ENCODE assay signal across 13 cellular contexts in genomic region chr17:9465216-9465921, GRCh38.
DNase-seq lines count a peak whose midpoint lies in the region; ATAC-seq, FAIRE-seq and TF ChIP-seq lines count a peak whose summit lies in the region.
"Had no signal": no experiment of that assay in that cellular context is flagged by ENCODE, and none has a peak within 500 bp of the region (broad histone marks: within the 10 kb centered on the region; RNA-seq: fewer than 3 reads in every experiment).

No MANE protein-coding gene starts in this region.

- no peak overlapping the region for H2AK5ac ChIP-seq in mesenchymal stem cell (ENCODE audit: low read length, severe bottlenecking)

- no peak overlapping the region for H2BK5ac ChIP-seq in mesenchymal stem cell (ENCODE audit: low read depth, low read length, poor library complexity, severe bottlenecking)

- H4K20me1 ChIP-seq in endothelial cell of umbilical vein (replicated peaks; ENCODE audit: control insufficient read depth, extremely low read depth, insufficient read depth, low read length), result no peaks in the 10 kb centered on the region

- TF ChIP-seq CTCF in AG09309 (IDR thresholded peaks at IDR 0.05; ENCODE audit: control insufficient read depth, insufficient read depth, low read depth, low read length, missing control alignments) (no peak), endothelial cell of umbilical vein (IDR thresholded peaks at IDR 0.05; ENCODE audit: extremely low read depth in 1 of 2, insufficient read depth in 1 of 2, low read depth in 1 of 2, low read length in 2 of 2) (no peak)

- TF ChIP-seq POLR2A in endothelial cell of umbilical vein (IDR thresholded peaks at IDR 0.05; ENCODE audit: low read depth, low read length), result no peak

- H3K27ac ChIP-seq in endothelial cell of umbilical vein (ENCODE audit: insufficient read depth, low read depth, low read length) (no peak overlapping the region), mesenchymal stem cell (ENCODE audit: low read length, poor library complexity, severe bottlenecking) (no peak overlapping the region)
- H3K27ac ChIP-seq: SK-N-MC had no signal

- 80% methylated on average over 14 of the region's 16 CpGs for WGBS in mesenchymal stem cell

- no peak overlapping the region for H4K8ac ChIP-seq in mesenchymal stem cell (ENCODE audit: low read length)

- no peaks in the 10 kb centered on the region for H3K9me3 ChIP-seq in endothelial cell of umbilical vein (replicated peaks; ENCODE audit: control insufficient read depth, insufficient read depth, low read length)
- H3K9me3 ChIP-seq in mesenchymal stem cell (ENCODE audit: control insufficient read depth, low read length), result no peaks in the 10 kb centered on the region

- H2BK120ac ChIP-seq in mesenchymal stem cell (ENCODE audit: low read depth, low read length), result no peak overlapping the region

- no peak overlapping the region for H2BK15ac ChIP-seq in mesenchymal stem cell (ENCODE audit: low read depth, poor library complexity, severe bottlenecking)

- peaks cover 5% of the 10 kb centered on the region for H3K79me1 ChIP-seq in mesenchymal stem cell (replicated peaks; ENCODE audit: low read length, poor library complexity, severe bottlenecking)

- no peak overlapping the region for H4K91ac ChIP-seq in mesenchymal stem cell (ENCODE audit: low read length)

- intact Hi-C loops in endothelial cell of umbilical vein (cut with micrococcal nuclease), result no loop called here

- no peak overlapping the region for H3K27ac Mint-ChIP-seq in activated CD4-positive, alpha-beta memory T cell treated with anti-CD3 and anti-CD28 coated beads, Interleukin-2, amount 10 ng/mL, durations not matched to agents 7 days and 5 days
- H3K27ac Mint-ChIP-seq: activated CD4-positive, alpha-beta T cell treated with anti-CD3 and anti-CD28 coated beads for 36 hours; activated T-helper 2 cell treated with anti-CD3 and anti-CD28 coated beads, Interferon-gamma antibody, Interleukin-2, Interleukin-4, amounts not matched to agents 10 μg/mL and 5 μg/mL and 100 μg/mL, durations not matched to agents 14 hours and 24 hours and 36 hours had no signal

- no peak overlapping the region for H3K4me3 ChIP-seq in AG09309 (ENCODE audit: control insufficient read depth, low read depth, low read length)
- H3K4me3 ChIP-seq in endothelial cell of umbilical vein (replicated peaks in 1 of 3; ENCODE audit: insufficient read depth in 1 of 3, low read depth in 1 of 3, low read length in 3 of 3), result peak overlapping the region in 2 of 3 experiments; percentile 2 to 3
- peak overlapping the region in 1 of 2 experiments; percentile 26 for H3K4me3 ChIP-seq in mesenchymal stem cell (ENCODE audit: insufficient read depth in 1 of 2, low read depth in 1 of 2, low read length in 2 of 2)
- H3K4me3 ChIP-seq: SK-N-MC had no signal

- H3K4ac ChIP-seq in mesenchymal stem cell (ENCODE audit: low read depth in 1 of 2, low read length in 2 of 2), result no peak overlapping the region

- H3K79me2 ChIP-seq in endothelial cell of umbilical vein (ENCODE audit: control insufficient read depth, insufficient read depth, low read length), result no peaks in the 10 kb centered on the region

- ATAC-seq in GM21390 (IDR thresholded peaks at IDR 0.05; ENCODE audit: unreplicated experiment), result no peak
- no peak for ATAC-seq in activated T-cell treated with anti-CD3 and anti-CD28 coated beads, Interleukin-2, amount 50 U/mL, for 4 hours

- H3K27me3 ChIP-seq in endothelial cell of umbilical vein (ENCODE audit: control insufficient read depth in 2 of 2, insufficient read depth in 2 of 2, low read length in 2 of 2) (no peaks in the 10 kb centered on the region), mesenchymal stem cell (ENCODE audit: control insufficient read depth in 1 of 2, insufficient read depth in 1 of 2, low read length in 2 of 2) (no peaks in the 10 kb centered on the region)

- H3K4me1 ChIP-seq in endothelial cell of umbilical vein (ENCODE audit: control insufficient read depth, extremely low read depth, insufficient read depth, low read length) (peaks cover 13% of the 10 kb centered on the region), mesenchymal stem cell (ENCODE audit: control insufficient read depth, insufficient read depth, low read depth, low read length) (no peaks in the 10 kb centered on the region)

- peak; percentile 83 for FAIRE-seq in endothelial cell of umbilical vein (lab: Jason Lieb, UNC)

- no peaks in the 10 kb centered on the region for H3K9me3 Mint-ChIP-seq in activated CD4-positive, alpha-beta memory T cell treated with anti-CD3 and anti-CD28 coated beads, Interleukin-2, amount 10 ng/mL, durations not matched to agents 7 days and 5 days
- no peaks in the 10 kb centered on the region for H3K9me3 Mint-ChIP-seq in activated T-cell treated with anti-CD3 and anti-CD28 coated beads, Interleukin-2, amount 50 U/mL, for 4 hours
- H3K9me3 Mint-ChIP-seq: activated T-helper 2 cell treated with anti-CD3 and anti-CD28 coated beads, Interferon-gamma antibody, Interleukin-2, Interleukin-4, amounts not matched to agents 10 μg/mL and 5 μg/mL and 100 μg/mL, durations not matched to agents 14 hours and 24 hours and 36 hours; central memory CD8-positive, alpha-beta T cell had no signal

- H3K23ac ChIP-seq in mesenchymal stem cell (ENCODE audit: low read length in 2 of 2), result no peak overlapping the region

- peaks cover 7% of the 10 kb centered on the region for H3K36me3 Mint-ChIP-seq in activated CD4-positive, alpha-beta memory T cell treated with anti-CD3 and anti-CD28 coated beads, Interleukin-2, amount 10 ng/mL, durations not matched to agents 7 days and 5 days (ENCODE audit: low read depth)
- peaks cover 3% of the 10 kb centered on the region for H3K36me3 Mint-ChIP-seq in activated T-cell treated with anti-CD3 and anti-CD28 coated beads, Interleukin-2, amount 50 U/mL, for 4 hours (ENCODE audit: insufficient read depth)

- H3K18ac ChIP-seq in mesenchymal stem cell (ENCODE audit: low read depth in 1 of 2, low read length in 2 of 2), result no peak overlapping the region

- H3K4me3 Mint-ChIP-seq in activated CD4-positive, alpha-beta memory T cell treated with anti-CD3 and anti-CD28 coated beads, Interleukin-2, amount 10 ng/mL, durations not matched to agents 7 days and 5 days, result no peak overlapping the region
- H3K4me3 Mint-ChIP-seq in activated T-cell treated with anti-CD3 and anti-CD28 coated beads, Interleukin-2, amount 50 U/mL, for 4 hours, result no peak overlapping the region
- H3K4me3 Mint-ChIP-seq: activated CD4-positive, alpha-beta T cell treated with anti-CD3 and anti-CD28 coated beads for 36 hours; central memory CD8-positive, alpha-beta T cell had no signal

- POLR2A ChIA-PET in endothelial cell of umbilical vein (lab: Charles Lee), result no interaction called here
- POLR2A ChIA-PET in activated CD4-positive, alpha-beta memory T cell treated with anti-CD3 and anti-CD28 coated beads, Interleukin-2, amount 10 ng/mL, durations not matched to agents 7 days and 5 days (lab: Charles Lee), result no interaction called here

- TSS peak; percentile 54 for BruUV-seq in endothelial cell of umbilical vein (replicated peaks; lab: Mats Ljungman, UMichigan)

- H3K4me2 ChIP-seq in endothelial cell of umbilical vein (ENCODE audit: insufficient read depth, low read length) (peak overlapping the region; percentile 4), mesenchymal stem cell (ENCODE audit: low read length, poor library complexity, severe bottlenecking) (no peak overlapping the region)

- H3K14ac ChIP-seq in mesenchymal stem cell (ENCODE audit: low read length in 2 of 2), result no peak overlapping the region

- H3K4me1 Mint-ChIP-seq in activated CD4-positive, alpha-beta memory T cell treated with anti-CD3 and anti-CD28 coated beads, Interleukin-2, amount 10 ng/mL, durations not matched to agents 7 days and 5 days, result peaks cover 25% of the 10 kb centered on the region
- peaks cover 31% of the 10 kb centered on the region for H3K4me1 Mint-ChIP-seq in activated T-cell treated with anti-CD3 and anti-CD28 coated beads, Interleukin-2, amount 50 U/mL, for 4 hours (ENCODE audit: low read depth)

- no peaks in the 10 kb centered on the region for H3K36me3 ChIP-seq in endothelial cell of umbilical vein (ENCODE audit: control insufficient read depth in 2 of 2, extremely low read depth in 1 of 2, insufficient read depth in 2 of 2, low read length in 2 of 2)
- no peaks in the 10 kb centered on the region for H3K36me3 ChIP-seq in mesenchymal stem cell (ENCODE audit: control insufficient read depth in 1 of 2, insufficient read depth in 2 of 2, low read depth in 1 of 2, low read length in 2 of 2)

- CTCF ChIA-PET in endothelial cell of umbilical vein (lab: Charles Lee), result interaction anchor here (0.7 to 1.3 kb wide), 6 partner anchors 14 to 467 kb away, joined by 3 to 5 read pairs (median 3); no protein-coding TSS in a partner anchor
- CTCF ChIA-PET in activated CD4-positive, alpha-beta memory T cell treated with anti-CD3 and anti-CD28 coated beads, Interleukin-2, amount 10 ng/mL, durations not matched to agents 7 days and 5 days (lab: Charles Lee), result no interaction called here

- peak; percentile 67 for DNase-seq in AG09309 (ENCODE audit: low read depth)
- DNase-seq in HCEC 1CT, result peak; percentile 21
- peak; percentile 86 for DNase-seq in endothelial cell of umbilical vein (ENCODE audit: low read depth, low spot score)
- DNase-seq in mesenchymal stem cell, result peak; percentile 65
- DNase-seq in activated CD4-positive, alpha-beta memory T cell treated with anti-CD3 and anti-CD28 coated beads, Interleukin-2, amount 10 ng/mL, durations not matched to agents 7 days and 5 days, result no peak
- DNase-seq in activated naive CD4-positive, alpha-beta T cell treated with Interleukin-2 at 50 U/mL for 16 hours, result no peak
- no peak for DNase-seq in activated T-cell treated with anti-CD3 and anti-CD28 coated beads, Interleukin-2, amount 50 U/mL, for 4 hours
- DNase-seq: activated CD4-positive, alpha-beta T cell treated with anti-CD3 and anti-CD28 coated beads for 36 hours; left colon had no signal

- dilution Hi-C loops in endothelial cell of umbilical vein (cut with MboI; ENCODE audit: extremely low pct_ligation_motif_present, low sequenced_read_pairs), result no loop called here

- H2BK12ac ChIP-seq in mesenchymal stem cell (ENCODE audit: low read length in 2 of 2), result no peak overlapping the region

- no peak overlapping the region for H2AFZ ChIP-seq in endothelial cell of umbilical vein (ENCODE audit: low read depth, low read length)
- H2AFZ ChIP-seq in mesenchymal stem cell (ENCODE audit: low read depth, low read length), result no peak overlapping the region

- no peaks in the 10 kb centered on the region for H3K27me3 Mint-ChIP-seq in activated CD4-positive, alpha-beta memory T cell treated with anti-CD3 and anti-CD28 coated beads, Interleukin-2, amount 10 ng/mL, durations not matched to agents 7 days and 5 days
- no peaks in the 10 kb centered on the region for H3K27me3 Mint-ChIP-seq in activated T-cell treated with anti-CD3 and anti-CD28 coated beads, Interleukin-2, amount 50 U/mL, for 4 hours (ENCODE audit: low read depth)
- H3K27me3 Mint-ChIP-seq: activated CD4-positive, alpha-beta T cell treated with anti-CD3 and anti-CD28 coated beads for 36 hours; central memory CD8-positive, alpha-beta T cell had no signal

- H3K9me1 ChIP-seq in endothelial cell of umbilical vein (replicated peaks; ENCODE audit: control insufficient read depth, extremely low read depth, insufficient read depth, low read length), result no peaks in the 10 kb centered on the region

- no peak overlapping the region for H3K9ac ChIP-seq in endothelial cell of umbilical vein (replicated peaks; ENCODE audit: extremely low read depth, insufficient read depth, low read length)
- H3K9ac ChIP-seq in mesenchymal stem cell (ENCODE audit: low read length), result peak overlapping the region; percentile 7

Comparison
In these comparisons a context has a peak if more than half of its experiments do, and no peak if none do; other contexts are left out.
1. DNase-seq: peak in AG09309 (single experiment), HCEC 1CT (single experiment), endothelial cell of umbilical vein (single experiment) and mesenchymal stem cell (single experiment); none in activated CD4-positive, alpha-beta memory T cell treated with anti-CD3 and anti-CD28 coated beads, Interleukin-2, amount 10 ng/mL, durations not matched to agents 7 days and 5 days (single experiment), activated naive CD4-positive, alpha-beta T cell treated with Interleukin-2 at 50 U/mL for 16 hours (single experiment) and activated T-cell treated with anti-CD3 and anti-CD28 coated beads, Interleukin-2, amount 50 U/mL, for 4 hours (single experiment).